ENCODE assay signal across 14 cellular contexts in the genomic region with DNA sequence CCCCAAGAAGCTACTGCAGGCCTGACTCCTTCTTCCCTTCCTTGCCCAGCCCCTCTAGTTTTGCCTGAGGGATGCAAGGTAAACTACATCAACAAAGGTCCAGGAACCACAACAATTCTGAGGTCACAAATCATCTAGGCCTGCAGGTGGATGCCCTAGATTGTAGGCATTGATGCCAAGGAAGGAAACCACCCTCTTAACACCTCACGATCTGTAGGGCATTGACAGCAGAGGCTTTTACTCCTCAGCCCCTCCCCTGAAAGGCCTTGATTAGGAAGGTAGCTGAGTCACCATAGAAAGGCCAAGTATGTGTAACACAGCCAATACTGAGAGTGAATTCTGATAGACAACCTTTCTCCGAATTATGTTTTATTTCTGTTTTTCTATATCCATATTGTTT. TPM values are rescaled to one million over a fixed set of nuclear protein-coding genes. Genes with fewer than 3 reads are reported as not detected.
DNase-seq lines count a peak whose midpoint lies in the region; ATAC-seq and TF ChIP-seq lines count a peak whose summit lies in the region.
"Had no signal": no experiment of that assay in that cellular context is flagged by ENCODE, and none has a peak within 500 bp of the region (broad histone marks: within the 10 kb centered on the region; RNA-seq: fewer than 3 reads in every experiment).

No MANE protein-coding gene starts in this region.

- H3K36me3 ChIP-seq in sigmoid colon: no peaks in the 10 kb centered on the region
- H3K36me3 ChIP-seq: transverse colon had no signal

- H3K4me3 ChIP-seq in sigmoid colon: no peak overlapping the region
- H3K4me3 ChIP-seq: psoas muscle, transverse colon had no signal

- no peaks in the 10 kb centered on the region for H3K27me3 Mint-ChIP-seq in activated naive CD8-positive, alpha-beta T cell treated with anti-CD3 and anti-CD28 coated beads, Interleukin-2, amount 50 U/mL, for 24 hours

- peaks cover 24% of the 10 kb centered on the region for H3K4me1 Mint-ChIP-seq in activated naive CD8-positive, alpha-beta T cell treated with anti-CD3 and anti-CD28 coated beads, Interleukin-2, amount 50 U/mL, for 24 hours

- peaks cover 4% of the 10 kb centered on the region for H3K9me3 Mint-ChIP-seq in activated naive CD8-positive, alpha-beta T cell treated with anti-CD3 and anti-CD28 coated beads, Interleukin-2, amount 50 U/mL, for 24 hours

- peak; percentile 36 for DNase-seq in activated gamma-delta T cell treated with Interleukin-2 at 50 U/mL for 16 hours
- DNase-seq in activated gamma-delta T cell (lab: John Stamatoyannopoulos, UW): no peak
- DNase-seq in M059J (ENCODE audit: low read depth): peak; percentile 29
- peak; percentile 3 for DNase-seq in activated naive CD8-positive, alpha-beta T cell treated with anti-CD3 and anti-CD28 coated beads, Interleukin-2, amount 50 U/mL, for 24 hours
- peak; percentile 77 for DNase-seq in renal cortical epithelial cell (ENCODE audit: low read depth)
- no peak for DNase-seq in sigmoid colon
- DNase-seq: activated CD4-positive, CD25-positive, alpha-beta regulatory T cell; KBM-7; NCI-H345; psoas muscle; SHP77 treated with DMSO at 0.1 percent for 48 hours; transverse colon had no signal

- H3K27ac ChIP-seq in sigmoid colon: no peak overlapping the region
- H3K27ac ChIP-seq: psoas muscle, transverse colon had no signal

- no peak for TF ChIP-seq POLR2A in sigmoid colon (IDR thresholded peaks at IDR 0.05)

- H3K9me3 ChIP-seq in sigmoid colon: no peaks in the 10 kb centered on the region
- H3K9me3 ChIP-seq: psoas muscle, transverse colon had no signal

- no peak for TF ChIP-seq CTCF in sigmoid colon (IDR thresholded peaks at IDR 0.05)

- intact Hi-C loops in sigmoid colon (cut with DNase I): no loop called here

- no peak overlapping the region for H3K27ac Mint-ChIP-seq in activated naive CD8-positive, alpha-beta T cell treated with anti-CD3 and anti-CD28 coated beads, Interleukin-2, amount 50 U/mL, for 24 hours

- peaks cover 2% of the 10 kb centered on the region for H3K36me3 Mint-ChIP-seq in activated naive CD8-positive, alpha-beta T cell treated with anti-CD3 and anti-CD28 coated beads, Interleukin-2, amount 50 U/mL, for 24 hours (ENCODE audit: low read depth)

- no peak for TF ChIP-seq EP300 in sigmoid colon (IDR thresholded peaks at IDR 0.05)

- WGBS in sigmoid colon, 2 donors: 72 to 74% methylated on average over 2 of the region's 2 CpGs

- ATAC-seq in activated naive CD8-positive, alpha-beta T cell treated with anti-CD3 and anti-CD28 coated beads, Interleukin-2, amount 50 U/mL, for 24 hours: peak; percentile 95
- ATAC-seq in GM19351 (IDR thresholded peaks at IDR 0.05; ENCODE audit: unreplicated experiment) (no peak), HG02623 (IDR thresholded peaks at IDR 0.05; ENCODE audit: unreplicated experiment) (no peak)
- ATAC-seq: psoas muscle had no signal

- no peaks in the 10 kb centered on the region for H3K27me3 ChIP-seq in sigmoid colon
- H3K27me3 ChIP-seq: transverse colon had no signal

- no peak overlapping the region for H3K4me3 Mint-ChIP-seq in activated naive CD8-positive, alpha-beta T cell treated with anti-CD3 and anti-CD28 coated beads, Interleukin-2, amount 50 U/mL, for 24 hours

- peaks cover 0 to 10% (median 8%) of the 10 kb centered on the region in 4 donors for H3K4me1 ChIP-seq in sigmoid colon
- H3K4me1 ChIP-seq: psoas muscle had no signal

RNA-seq across cellular contexts. Expression of a gene that starts 46.7 kb away (rescaled TPM):
- 45.2 and 65.2 TPM in 2 replicates for total RNA-seq in M059J (2014; rRNA removed; shearing (Covaris generic))
- total RNA-seq in renal cortical epithelial cell (92.6 and 203 TPM in 2 replicates), sigmoid colon (10 to 100 TPM; 32.1 to 58.9 (median 49.2) TPM)
- 10 to 100 TPM in 2 of 3 donors, 1 to 10 TPM in 1; 9.0 to 35.2 (median 15.6) TPM for polyA plus RNA-seq in sigmoid colon

Comparison
In these comparisons a context has a peak if more than half of its experiments do, and no peak if none do; other contexts are left out.
1. DNase-seq: peak in activated gamma-delta T cell treated with Interleukin-2 at 50 U/mL for 16 hours (single experiment), M059J (single experiment), activated naive CD8-positive, alpha-beta T cell treated with anti-CD3 and anti-CD28 coated beads, Interleukin-2, amount 50 U/mL, for 24 hours (single experiment) and renal cortical epithelial cell (single experiment); none in activated gamma-delta T cell (single experiment) and sigmoid colon (single experiment).